In genomic region chr1:48469616-48470500, GRCh38 we compare ENCODE assay signal across 8 cellular contexts. TPM values are rescaled to one million over a fixed set of nuclear protein-coding genes. Genes with fewer than 3 reads are reported as not detected.
DNase-seq lines count a peak whose midpoint lies in the region; ATAC-seq and TF ChIP-seq lines count a peak whose summit lies in the region.

No MANE protein-coding gene starts in this region.

- H3K9me3 ChIP-seq in stomach: no peaks in the 10 kb centered on the region

- H3K4me3 ChIP-seq in cardiac fibroblast (replicated peaks in 1 of 2; ENCODE audit: low read depth in 2 of 2, low read length in 2 of 2): peak overlapping the region; percentile 22 to 74
- peak overlapping the region; percentile 83 to 89 (median 84) for H3K4me3 ChIP-seq in stomach

- 4 to 11% (median 10%) methylated on average over 12 of the region's 12 CpGs for WGBS in stomach, 5 donors

- TF ChIP-seq POLR2A in stomach (IDR thresholded peaks at IDR 0.05): no peak

- TF ChIP-seq CTCF in 22Rv1 (IDR thresholded peaks at IDR 0.05) (no peak), cardiac fibroblast (IDR thresholded peaks at IDR 0.05; ENCODE audit: low read depth, low read length) (no peak), stomach (IDR thresholded peaks at IDR 0.05) (no peak)

- H3K27ac ChIP-seq in 22Rv1: peak overlapping the region; percentile 62
- peak overlapping the region; percentile 91 to 97 (median 95) for H3K27ac ChIP-seq in stomach

- H3K36me3 ChIP-seq in stomach: no peaks in the 10 kb centered on the region

- TF ChIP-seq EP300 in stomach (IDR thresholded peaks at IDR 0.05): no peak

- peaks cover 14 to 53% (median 35%) of the 10 kb centered on the region in 4 donors for H3K4me1 ChIP-seq in stomach

- H3K27me3 ChIP-seq in stomach: no peaks in the 10 kb centered on the region

- ATAC-seq in left lobe of liver (peak; percentile 32), HG03342 (IDR thresholded peaks at IDR 0.05; ENCODE audit: unreplicated experiment) (no peak)

- intact Hi-C loops in stomach (cut with DNase I; ENCODE audit: low total_unique reads): no loop called here

- in situ Hi-C loops in KBM-7 (cut with MboI; ENCODE audit: low pct_unique_long_range_greater_than_20kb, low sequenced_read_pairs): no loop called here

- peak; percentile 68 for DNase-seq in KBM-7
- DNase-seq in cardiac fibroblast (ENCODE audit: low read depth in 2 of 2): peak; percentile 84 to 89
- DNase-seq in left lobe of liver (ENCODE audit: low spot score): peak; percentile 50
- peak; percentile 71 for DNase-seq in stomach
- no peak for DNase-seq in iPS-NIHi7 (ENCODE audit: extremely low spot score)
- no peak for DNase-seq in NCI-H2107 (lab: John Stamatoyannopoulos, UW)

RNA-seq across cellular contexts. Expression of gene SPATA6, which starts 2.1 kb away (rescaled TPM):
- total RNA-seq in left lobe of liver: 7.5 TPM
- 10 to 100 TPM; 12.0 to 59.1 (median 20.4) TPM for total RNA-seq in stomach
- 10 to 100 TPM in 1 of 3 donors, 1 to 10 TPM in 2; 3.1 to 12.4 (median 3.2) TPM for polyA plus RNA-seq in stomach

Comparison
In these comparisons a context has a peak if more than half of its experiments do, and no peak if none do; other contexts are left out.
1. DNase-seq: peak in KBM-7 (single experiment), cardiac fibroblast (2 of 2), left lobe of liver (single experiment) and stomach (single experiment); none in iPS-NIHi7 (single experiment) and NCI-H2107 (single experiment).